Comparison of ENCODE assay signal across 10 cellular contexts in genomic region chr2:85248741-85249524, GRCh38.
DNase-seq lines count a peak whose midpoint lies in the region; ATAC-seq, FAIRE-seq and TF ChIP-seq lines count a peak whose summit lies in the region.
"Had no signal": no experiment of that assay in that cellular context is flagged by ENCODE, and none has a peak within 500 bp of the region (broad histone marks: within the 10 kb centered on the region; RNA-seq: fewer than 3 reads in every experiment).

No MANE protein-coding gene starts in this region.

- H3K4me2 ChIP-seq in keratinocyte (ENCODE audit: control insufficient read depth, extremely low read depth, insufficient read depth, low read depth, low read length) = peak overlapping the region; percentile 34

- dilution Hi-C loops in keratinocyte (cut with MboI; ENCODE audit: extremely low pct_ligation_motif_present, low sequenced_read_pairs) = no loop called here

- H3K9me1 ChIP-seq in keratinocyte (ENCODE audit: control insufficient read depth, extremely low read depth, insufficient read depth, low read length) = no peaks in the 10 kb centered on the region

- H3K79me2 ChIP-seq in keratinocyte (ENCODE audit: control insufficient read depth, insufficient read depth, low read length) = peaks cover 1% of the 10 kb centered on the region

- no peak for TF ChIP-seq CTCF in cardiac fibroblast (IDR thresholded peaks at IDR 0.05; ENCODE audit: low read depth, low read length)
- TF ChIP-seq CTCF in keratinocyte (optimal IDR thresholded peaks at IDR 0.05 in 1 of 3, IDR thresholded peaks at IDR 0.05 in 1 of 3, conservative IDR thresholded peaks at IDR 0.05 in 1 of 3; ENCODE audit: extremely low read depth in 1 of 3, insufficient read depth in 2 of 3, low read length in 3 of 3) = no peak
- TF ChIP-seq CTCF in thoracic aorta (IDR thresholded peaks at IDR 0.05) = no peak

- in situ Hi-C loops in G401 (cut with HindIII; ENCODE audit: low sequenced_read_pairs) = no loop called here

- H4K20me1 ChIP-seq in keratinocyte (ENCODE audit: control insufficient read depth, extremely low read depth, insufficient read depth, low read length) = no peaks in the 10 kb centered on the region

- ATAC-seq in thoracic aorta (ENCODE audit: insufficient number of reproducible peaks, low FRiP score, low read depth) (peak; percentile 62), HG03025 (IDR thresholded peaks at IDR 0.05; ENCODE audit: low FRiP score, unreplicated experiment) (no peak)

- FAIRE-seq in keratinocyte (lab: Jason Lieb, UNC) = peak; percentile 93
- FAIRE-seq in GM12891 (lab: Jason Lieb, UNC) = no peak

- no peaks in the 10 kb centered on the region for H3K9me3 ChIP-seq in keratinocyte (ENCODE audit: control insufficient read depth, low read depth, low read length)
- no peaks in the 10 kb centered on the region for H3K9me3 ChIP-seq in thoracic aorta

- H3K27ac ChIP-seq in keratinocyte (ENCODE audit: control insufficient read depth, insufficient read depth, low read length) = no peak overlapping the region
- H3K27ac ChIP-seq in thoracic aorta = peak overlapping the region; percentile 49 to 75

- H3K27me3 Mint-ChIP-seq in activated T-helper 1 cell treated with anti-CD3 and anti-CD28 coated beads, Interleukin-12 subunit alpha, Interleukin-12 subunit beta, Interleukin-2, Interleukin-4 antibody, amounts not matched to agents 30 ng/mL and 10 ng/mL and 1 ng/mL, durations not matched to agents 14 hours and 24 hours and 36 hours (ENCODE audit: insufficient read depth) = peaks cover 8% of the 10 kb centered on the region

- no peak overlapping the region for H2AFZ ChIP-seq in keratinocyte (ENCODE audit: control insufficient read depth, low read length)

- no peak overlapping the region for H3K27ac Mint-ChIP-seq in activated T-helper 1 cell treated with anti-CD3 and anti-CD28 coated beads, Interleukin-12 subunit alpha, Interleukin-12 subunit beta, Interleukin-2, Interleukin-4 antibody, amounts not matched to agents 30 ng/mL and 10 ng/mL and 1 ng/mL, durations not matched to agents 14 hours and 24 hours and 36 hours
- H3K27ac Mint-ChIP-seq: activated naive CD8-positive, alpha-beta T cell treated with anti-CD3 and anti-CD28 coated beads, Interleukin-2, amount 10 ng/mL, durations not matched to agents 7 days and 5 days had no signal

- H3K4me3 ChIP-seq in cardiac fibroblast (replicated peaks in 1 of 2; ENCODE audit: low read depth in 2 of 2, low read length in 2 of 2) (no peak overlapping the region), keratinocyte (ENCODE audit: control insufficient read depth in 2 of 3, extremely low read depth in 1 of 3, insufficient read depth in 2 of 3, low read depth in 1 of 3, low read length in 3 of 3) (no peak overlapping the region), thoracic aorta (peak overlapping the region; percentile 30)

- intact Hi-C loops in activated T-helper 1 cell treated with anti-CD3 and anti-CD28 coated beads, Interleukin-12 subunit alpha, Interleukin-12 subunit beta, Interleukin-2, Interleukin-4 antibody, amounts not matched to agents 30 ng/mL and 10 ng/mL and 1 ng/mL, durations not matched to agents 14 hours and 24 hours and 36 hours (cut with micrococcal nuclease) = no loop called here

- no peaks in the 10 kb centered on the region for H3K9me3 Mint-ChIP-seq in activated T-helper 1 cell treated with anti-CD3 and anti-CD28 coated beads, Interleukin-12 subunit alpha, Interleukin-12 subunit beta, Interleukin-2, Interleukin-4 antibody, amounts not matched to agents 30 ng/mL and 10 ng/mL and 1 ng/mL, durations not matched to agents 14 hours and 24 hours and 36 hours
- H3K9me3 Mint-ChIP-seq: activated naive CD8-positive, alpha-beta T cell treated with anti-CD3 and anti-CD28 coated beads, Interleukin-2, amount 10 ng/mL, durations not matched to agents 7 days and 5 days had no signal

- no peak overlapping the region for H3K4me3 Mint-ChIP-seq in activated T-helper 1 cell treated with anti-CD3 and anti-CD28 coated beads, Interleukin-12 subunit alpha, Interleukin-12 subunit beta, Interleukin-2, Interleukin-4 antibody, amounts not matched to agents 30 ng/mL and 10 ng/mL and 1 ng/mL, durations not matched to agents 14 hours and 24 hours and 36 hours
- H3K4me3 Mint-ChIP-seq: activated naive CD8-positive, alpha-beta T cell treated with anti-CD3 and anti-CD28 coated beads, Interleukin-2, amount 10 ng/mL, durations not matched to agents 7 days and 5 days had no signal

- DNase-seq in LHCN-M2 (ENCODE audit: low read depth) (peak; percentile 95), cardiac fibroblast (ENCODE audit: low read depth in 2 of 2) (peak; percentile 91 to 96), keratinocyte (ENCODE audit: low read depth, low spot score) (no peak), thoracic aorta (ENCODE audit: low spot score) (no peak), G401 (ENCODE audit: low spot score) (no peak), GM12891 (ENCODE audit: insufficient read length, low spot score) (no peak)
- no peak for DNase-seq in activated T-helper 1 cell treated with anti-CD3 and anti-CD28 coated beads, Interleukin-12 subunit alpha, Interleukin-12 subunit beta, Interleukin-2, Interleukin-4 antibody, amounts not matched to agents 30 ng/mL and 10 ng/mL and 1 ng/mL, durations not matched to agents 14 hours and 24 hours and 36 hours (ENCODE audit: low spot score)
- DNase-seq: activated naive CD8-positive, alpha-beta T cell treated with anti-CD3 and anti-CD28 coated beads, Interleukin-2, amount 10 ng/mL, durations not matched to agents 7 days and 5 days; NCI-H82 had no signal

- no peak for TF ChIP-seq POLR2A in GM12891 (IDR thresholded peaks at IDR 0.05; ENCODE audit: low read depth, low read length)

- no peaks in the 10 kb centered on the region for H3K36me3 Mint-ChIP-seq in activated T-helper 1 cell treated with anti-CD3 and anti-CD28 coated beads, Interleukin-12 subunit alpha, Interleukin-12 subunit beta, Interleukin-2, Interleukin-4 antibody, amounts not matched to agents 30 ng/mL and 10 ng/mL and 1 ng/mL, durations not matched to agents 14 hours and 24 hours and 36 hours (ENCODE audit: low read depth)
- H3K36me3 Mint-ChIP-seq: activated naive CD8-positive, alpha-beta T cell treated with anti-CD3 and anti-CD28 coated beads, Interleukin-2, amount 10 ng/mL, durations not matched to agents 7 days and 5 days had no signal

- H3K4me1 Mint-ChIP-seq in activated T-helper 1 cell treated with anti-CD3 and anti-CD28 coated beads, Interleukin-12 subunit alpha, Interleukin-12 subunit beta, Interleukin-2, Interleukin-4 antibody, amounts not matched to agents 30 ng/mL and 10 ng/mL and 1 ng/mL, durations not matched to agents 14 hours and 24 hours and 36 hours (ENCODE audit: low read depth) = no peaks in the 10 kb centered on the region
- H3K4me1 Mint-ChIP-seq: activated naive CD8-positive, alpha-beta T cell treated with anti-CD3 and anti-CD28 coated beads, Interleukin-2, amount 10 ng/mL, durations not matched to agents 7 days and 5 days had no signal

- H3K9ac ChIP-seq in keratinocyte (ENCODE audit: control insufficient read depth, extremely low read depth, insufficient read depth, low read length) = no peak overlapping the region

- H3K36me3 ChIP-seq in keratinocyte (ENCODE audit: control insufficient read depth in 2 of 2, extremely low read depth in 1 of 2, insufficient read depth in 2 of 2, low read length in 2 of 2) (no peaks in the 10 kb centered on the region), thoracic aorta (no peaks in the 10 kb centered on the region)

- H3K27me3 ChIP-seq in keratinocyte (ENCODE audit: control insufficient read depth, extremely low read depth, insufficient read depth, low read length) = no peaks in the 10 kb centered on the region
- H3K27me3 ChIP-seq in thoracic aorta (replicated peaks; ENCODE audit: insufficient read depth) = no peaks in the 10 kb centered on the region

- H3K4me1 ChIP-seq in keratinocyte (ENCODE audit: control insufficient read depth, extremely low read depth, insufficient read depth, low read length) (peaks cover 15% of the 10 kb centered on the region), thoracic aorta (ENCODE audit: control insufficient read depth in 1 of 2, low read depth in 2 of 2) (peaks cover 17 to 47% of the 10 kb centered on the region in 2 donors)

TF ChIP-seq in GM12891, 5 proteins besides CTCF, POLR2A, EP300 and RAD21:
- no peak for TF ChIP-seq POU2F2 (IDR thresholded peaks at IDR 0.05; ENCODE audit: low read depth, low read length)
- no peak for TF ChIP-seq PAX5 (IDR thresholded peaks at IDR 0.05; ENCODE audit: insufficient read depth, low read length, severe bottlenecking)
- no peak for TF ChIP-seq SPI1 (IDR thresholded peaks at IDR 0.05; ENCODE audit: low read depth, low read length)
- TF ChIP-seq POLR2AphosphoS5 (IDR thresholded peaks at IDR 0.05; ENCODE audit: low read depth, low read length) = no peak
- TF ChIP-seq TAF1 (IDR thresholded peaks at IDR 0.05; ENCODE audit: low read depth, low read length) = no peak

Comparison
In these comparisons a context has a peak if more than half of its experiments do, and no peak if none do; other contexts are left out.
1. DNase-seq: peak in LHCN-M2 (single experiment) and cardiac fibroblast (2 of 2); none in keratinocyte (single experiment), thoracic aorta (single experiment), activated T-helper 1 cell treated with anti-CD3 and anti-CD28 coated beads, Interleukin-12 subunit alpha, Interleukin-12 subunit beta, Interleukin-2, Interleukin-4 antibody, amounts not matched to agents 30 ng/mL and 10 ng/mL and 1 ng/mL, durations not matched to agents 14 hours and 24 hours and 36 hours (single experiment), G401 (single experiment) and GM12891 (single experiment).